ENCODE assay signal across 1 cellular context in the genomic region with DNA sequence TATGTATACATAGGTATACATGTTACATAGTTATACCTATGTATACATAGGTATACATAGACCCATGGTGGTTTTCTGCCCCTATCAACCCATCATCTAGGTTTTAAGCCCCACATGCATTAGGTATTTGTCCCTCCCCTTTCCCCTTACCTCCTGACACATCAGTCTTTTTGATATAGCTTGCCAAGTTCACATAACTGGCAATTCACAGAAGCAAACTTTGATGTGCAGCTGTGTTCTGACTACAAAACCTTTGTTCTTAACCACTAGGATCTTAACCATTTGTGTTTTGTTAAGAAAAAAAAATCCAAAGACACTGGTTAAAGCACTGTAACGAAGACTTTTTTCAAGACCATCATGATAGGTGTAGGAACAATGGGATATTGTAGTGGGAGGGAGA.
TF ChIP-seq lines count a peak whose summit lies in the region.

No MANE protein-coding gene starts in this region.

TF ChIP-seq in HepG2, 621 proteins besides CTCF, POLR2A, EP300 and RAD21:
- no peak for TF ChIP-seq ZNF136 (CRISPR knock-in tag; IDR thresholded peaks at IDR 0.05; ENCODE audit: low read depth)
- TF ChIP-seq, protein P1, sequence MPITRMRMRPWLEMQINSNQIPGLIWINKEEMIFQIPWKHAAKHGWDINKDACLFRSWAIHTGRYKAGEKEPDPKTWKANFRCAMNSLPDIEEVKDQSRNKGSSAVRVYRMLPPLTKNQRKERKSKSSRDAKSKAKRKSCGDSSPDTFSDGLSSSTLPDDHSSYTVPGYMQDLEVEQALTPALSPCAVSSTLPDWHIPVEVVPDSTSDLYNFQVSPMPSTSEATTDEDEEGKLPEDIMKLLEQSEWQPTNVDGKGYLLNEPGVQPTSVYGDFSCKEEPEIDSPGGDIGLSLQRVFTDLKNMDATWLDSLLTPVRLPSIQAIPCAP (CRISPR knock-in tag; IDR thresholded peaks at IDR 0.05; ENCODE audit: low read depth): no peak
- TF ChIP-seq SAFB2 (CRISPR knock-in tag; IDR thresholded peaks at IDR 0.05; ENCODE audit: borderline replicate concordance, low read depth): no peak
- TF ChIP-seq SYNCRIP (IDR thresholded peaks at IDR 0.05; ENCODE audit: insufficient read depth, low read depth, low read length): no peak
- no peak for TF ChIP-seq NFKB2 (CRISPR knock-in tag; IDR thresholded peaks at IDR 0.05; ENCODE audit: borderline replicate concordance)
- no peak for TF ChIP-seq RFXAP (CRISPR knock-in tag; IDR thresholded peaks at IDR 0.05; ENCODE audit: borderline replicate concordance)
- no peak for TF ChIP-seq EED (CRISPR knock-in tag; IDR thresholded peaks at IDR 0.05)
- TF ChIP-seq, protein P2, sequence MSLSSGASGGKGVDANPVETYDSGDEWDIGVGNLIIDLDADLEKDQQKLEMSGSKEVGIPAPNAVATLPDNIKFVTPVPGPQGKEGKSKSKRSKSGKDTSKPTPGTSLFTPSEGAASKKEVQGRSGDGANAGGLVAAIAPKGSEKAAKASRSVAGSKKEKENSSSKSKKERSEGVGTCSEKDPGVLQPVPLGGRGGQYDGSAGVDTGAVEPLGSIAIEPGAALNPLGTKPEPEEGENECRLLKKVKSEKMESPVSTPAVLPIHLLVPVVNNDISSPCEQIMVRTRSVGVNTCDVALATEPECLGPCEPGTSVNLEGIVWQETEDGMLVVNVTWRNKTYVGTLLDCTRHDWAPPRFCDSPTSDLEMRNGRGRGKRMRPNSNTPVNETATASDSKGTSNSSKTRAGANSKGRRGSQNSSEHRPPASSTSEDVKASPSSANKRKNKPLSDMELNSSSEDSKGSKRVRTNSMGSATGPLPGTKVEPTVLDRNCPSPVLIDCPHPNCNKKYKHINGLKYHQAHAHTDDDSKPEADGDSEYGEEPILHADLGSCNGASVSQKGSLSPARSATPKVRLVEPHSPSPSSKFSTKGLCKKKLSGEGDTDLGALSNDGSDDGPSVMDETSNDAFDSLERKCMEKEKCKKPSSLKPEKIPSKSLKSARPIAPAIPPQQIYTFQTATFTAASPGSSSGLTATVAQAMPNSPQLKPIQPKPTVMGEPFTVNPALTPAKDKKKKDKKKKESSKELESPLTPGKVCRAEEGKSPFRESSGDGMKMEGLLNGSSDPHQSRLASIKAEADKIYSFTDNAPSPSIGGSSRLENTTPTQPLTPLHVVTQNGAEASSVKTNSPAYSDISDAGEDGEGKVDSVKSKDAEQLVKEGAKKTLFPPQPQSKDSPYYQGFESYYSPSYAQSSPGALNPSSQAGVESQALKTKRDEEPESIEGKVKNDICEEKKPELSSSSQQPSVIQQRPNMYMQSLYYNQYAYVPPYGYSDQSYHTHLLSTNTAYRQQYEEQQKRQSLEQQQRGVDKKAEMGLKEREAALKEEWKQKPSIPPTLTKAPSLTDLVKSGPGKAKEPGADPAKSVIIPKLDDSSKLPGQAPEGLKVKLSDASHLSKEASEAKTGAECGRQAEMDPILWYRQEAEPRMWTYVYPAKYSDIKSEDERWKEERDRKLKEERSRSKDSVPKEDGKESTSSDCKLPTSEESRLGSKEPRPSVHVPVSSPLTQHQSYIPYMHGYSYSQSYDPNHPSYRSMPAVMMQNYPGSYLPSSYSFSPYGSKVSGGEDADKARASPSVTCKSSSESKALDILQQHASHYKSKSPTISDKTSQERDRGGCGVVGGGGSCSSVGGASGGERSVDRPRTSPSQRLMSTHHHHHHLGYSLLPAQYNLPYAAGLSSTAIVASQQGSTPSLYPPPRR (CRISPR knock-in tag; IDR thresholded peaks at IDR 0.05; ENCODE audit: borderline replicate concordance): no peak
- no peak for TF ChIP-seq MXD4 (CRISPR knock-in tag; IDR thresholded peaks at IDR 0.05)
- no peak for TF ChIP-seq NCOA1 (CRISPR knock-in tag; IDR thresholded peaks at IDR 0.05)
- TF ChIP-seq ZNF781 (CRISPR knock-in tag; IDR thresholded peaks at IDR 0.05; ENCODE audit: borderline replicate concordance, not compliant biosample characterization): no peak
- TF ChIP-seq, protein P3, sequence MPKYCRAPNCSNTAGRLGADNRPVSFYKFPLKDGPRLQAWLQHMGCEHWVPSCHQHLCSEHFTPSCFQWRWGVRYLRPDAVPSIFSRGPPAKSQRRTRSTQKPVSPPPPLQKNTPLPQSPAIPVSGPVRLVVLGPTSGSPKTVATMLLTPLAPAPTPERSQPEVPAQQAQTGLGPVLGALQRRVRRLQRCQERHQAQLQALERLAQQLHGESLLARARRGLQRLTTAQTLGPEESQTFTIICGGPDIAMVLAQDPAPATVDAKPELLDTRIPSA (CRISPR knock-in tag; IDR thresholded peaks at IDR 0.05; ENCODE audit: borderline replicate concordance): no peak
- no peak for TF ChIP-seq XBP1 (CRISPR knock-in tag; IDR thresholded peaks at IDR 0.05)
- TF ChIP-seq DMAP1 (CRISPR knock-in tag; IDR thresholded peaks at IDR 0.05): no peak
